ENCODE assay signal across 11 cellular contexts in genomic region chr4:168587326-168588125, GRCh38.
A peak's percentile ranks its signal among the peaks of the same experiment; 100 is the strongest.
DNase-seq lines count a peak whose midpoint lies in the region; ATAC-seq and TF ChIP-seq lines count a peak whose summit lies in the region.
"Had no signal": no experiment of that assay in that cellular context is flagged by ENCODE, and none has a peak within 500 bp of the region (broad histone marks: within the 10 kb centered on the region; RNA-seq: fewer than 3 reads in every experiment).

No MANE protein-coding gene starts in this region.

- TSS peak; percentile 11 for BruUV-seq in mammary epithelial cell (replicated peaks; lab: Mats Ljungman, UMichigan)

- no peaks in the 10 kb centered on the region for H3K27me3 ChIP-seq in mammary epithelial cell (ENCODE audit: insufficient read depth, low read length)
- H3K27me3 ChIP-seq in kidney epithelial cell (ENCODE audit: control insufficient read depth, insufficient read depth, low read length), result no peaks in the 10 kb centered on the region
- no peaks in the 10 kb centered on the region for H3K27me3 ChIP-seq in upper lobe of left lung

- WGBS in mammary epithelial cell (ENCODE audit: low coverage, missing lambda C conversion rate), result 4% methylated on average over 10 of the region's 12 CpGs
- 73 to 78% methylated on average over 12 of the region's 12 CpGs for WGBS in upper lobe of left lung, 2 donors

- H3K4me2 ChIP-seq in mammary epithelial cell (ENCODE audit: insufficient read depth, low read depth, low read length), result peak overlapping the region; percentile 77

- DNase-seq in LNCaP clone FGC (ENCODE audit: low read depth), result peak; percentile 54
- peak; percentile 100 for DNase-seq in mammary epithelial cell
- DNase-seq in kidney epithelial cell (ENCODE audit: low read depth), result peak; percentile 62
- DNase-seq in upper lobe of left lung, result no peak
- DNase-seq in NOMO-1 treated with dmso at 0.1 percent for 144 hours (lab: John Stamatoyannopoulos, UW; ENCODE audit: unreplicated experiment), result no peak
- no peak for DNase-seq in stimulated activated naive CD8-positive, alpha-beta T cell treated with anti-CD3 and anti-CD28 coated beads, Interleukin-15, Interleukin-2, amounts not matched to agents 100 U/mL and 50 U/mL, for 24 hours
- DNase-seq: activated effector memory CD4-positive, alpha-beta T cell treated with Interleukin-2 at 50 U/mL for 16 hours; KBM-7 had no signal

- H3K79me2 ChIP-seq in mammary epithelial cell (ENCODE audit: insufficient read depth, low read length), result no peaks in the 10 kb centered on the region

- peak overlapping the region; percentile 54 for H2AFZ ChIP-seq in mammary epithelial cell (ENCODE audit: low read depth, low read length)

- dilution Hi-C loops in mammary epithelial cell (cut with HindIII; ENCODE audit: low sequenced_read_pairs), result no loop called here

- CTCF ChIA-PET in mammary epithelial cell (lab: Charles Lee; ENCODE audit: low non-redundant PET), result interaction anchor here (0.7 to 1.0 kb wide), 2 partner anchors 121 to 334 kb away, joined by 3 to 5 read pairs; no protein-coding TSS in a partner anchor

- TF ChIP-seq POLR2A in upper lobe of left lung (IDR thresholded peaks at IDR 0.05), result no peak

- H3K4me3 ChIP-seq in LNCaP clone FGC (ENCODE audit: low read depth, low read length), result no peak overlapping the region
- H3K4me3 ChIP-seq in mammary epithelial cell (replicated peaks in 1 of 3; ENCODE audit: insufficient read depth in 1 of 3, low read depth in 2 of 3, low read length in 3 of 3), result no peak overlapping the region
- H3K4me3 ChIP-seq in kidney epithelial cell (ENCODE audit: low read depth, low read length), result no peak overlapping the region
- no peak overlapping the region for H3K4me3 ChIP-seq in upper lobe of left lung
- H3K4me3 ChIP-seq: GM12878, SK-N-MC had no signal

- peak overlapping the region; percentile 85 for H3K9ac ChIP-seq in mammary epithelial cell (ENCODE audit: insufficient read depth, low read length)

- no peak for TF ChIP-seq EP300 in upper lobe of left lung (IDR thresholded peaks at IDR 0.05)

- peak; percentile 34 to 76 for ATAC-seq in upper lobe of left lung (ENCODE audit: low FRiP score in 2 of 2)
- ATAC-seq in stimulated activated naive CD8-positive, alpha-beta T cell treated with anti-CD3 and anti-CD28 coated beads, Interleukin-15, Interleukin-2, amounts not matched to agents 100 U/mL and 50 U/mL, for 24 hours, result no peak
- ATAC-seq in GM19452 (IDR thresholded peaks at IDR 0.05; ENCODE audit: unreplicated experiment), result no peak
- ATAC-seq: GM12878 had no signal

- H4K20me1 ChIP-seq in mammary epithelial cell (ENCODE audit: insufficient read depth, low read length), result no peaks in the 10 kb centered on the region

- peaks cover 73% of the 10 kb centered on the region for H3K4me1 ChIP-seq in mammary epithelial cell (ENCODE audit: insufficient read depth, low read length)
- H3K4me1 ChIP-seq in upper lobe of left lung, result peaks cover 0 to 7% (median 2%) of the 10 kb centered on the region in 4 donors

- peak overlapping the region; percentile 99 for H3K27ac ChIP-seq in mammary epithelial cell (ENCODE audit: insufficient read depth, low read depth, low read length)
- H3K27ac ChIP-seq in upper lobe of left lung, result no peak overlapping the region
- H3K27ac ChIP-seq: SK-N-MC had no signal

- TF ChIP-seq CTCF in LNCaP clone FGC (IDR thresholded peaks at IDR 0.05; ENCODE audit: control insufficient read depth, extremely low read depth, insufficient read depth) (no peak), mammary epithelial cell (conservative IDR thresholded peaks at IDR 0.05 in 1 of 2, IDR thresholded peaks at IDR 0.05 in 1 of 2; ENCODE audit: extremely low read depth in 1 of 2, insufficient read depth in 1 of 2, low read depth in 1 of 2, low read length in 2 of 2) (no peak), kidney epithelial cell (IDR thresholded peaks at IDR 0.05; ENCODE audit: insufficient read depth, low read length, poor library complexity, severe bottlenecking) (no peak), upper lobe of left lung (IDR thresholded peaks at IDR 0.05) (no peak)

- H3K9me3 ChIP-seq in mammary epithelial cell (replicated peaks; ENCODE audit: insufficient read depth, low read length) (no peaks in the 10 kb centered on the region), upper lobe of left lung (no peaks in the 10 kb centered on the region)

- H3K36me3 ChIP-seq in mammary epithelial cell (ENCODE audit: insufficient read depth, low read length), result no peaks in the 10 kb centered on the region
- H3K36me3 ChIP-seq in kidney epithelial cell (ENCODE audit: control insufficient read depth, insufficient read depth, low read length), result no peaks in the 10 kb centered on the region
- no peaks in the 10 kb centered on the region for H3K36me3 ChIP-seq in upper lobe of left lung

- in situ Hi-C loops in mammary epithelial cell (cut with MboI; ENCODE audit: low sequenced_read_pairs in 2 of 2), result loop anchor here in 1 of 2 donors (25.0 kb wide), 1 partner anchor 250 kb away; no protein-coding TSS in a partner anchor

- intact Hi-C loops in mammary epithelial cell (cut with micrococcal nuclease), result loop anchor here (2.0 to 5.0 kb wide), 3 partner anchors 67 to 290 kb away; partner anchors contain the start of gene DDX60

Comparison
In these comparisons a context has a peak if more than half of its experiments do, and no peak if none do; other contexts are left out.
1. DNase-seq: peak in LNCaP clone FGC (single experiment), mammary epithelial cell (single experiment) and kidney epithelial cell (single experiment); none in upper lobe of left lung (0 of 2), NOMO-1 treated with dmso at 0.1 percent for 144 hours (single experiment) and stimulated activated naive CD8-positive, alpha-beta T cell treated with anti-CD3 and anti-CD28 coated beads, Interleukin-15, Interleukin-2, amounts not matched to agents 100 U/mL and 50 U/mL, for 24 hours (single experiment).
2. ATAC-seq: peak in upper lobe of left lung (2 of 2); none in stimulated activated naive CD8-positive, alpha-beta T cell treated with anti-CD3 and anti-CD28 coated beads, Interleukin-15, Interleukin-2, amounts not matched to agents 100 U/mL and 50 U/mL, for 24 hours (single experiment) and GM19452 (single experiment).